ENCODE assay signal across 11 cellular contexts in the genomic region with DNA sequence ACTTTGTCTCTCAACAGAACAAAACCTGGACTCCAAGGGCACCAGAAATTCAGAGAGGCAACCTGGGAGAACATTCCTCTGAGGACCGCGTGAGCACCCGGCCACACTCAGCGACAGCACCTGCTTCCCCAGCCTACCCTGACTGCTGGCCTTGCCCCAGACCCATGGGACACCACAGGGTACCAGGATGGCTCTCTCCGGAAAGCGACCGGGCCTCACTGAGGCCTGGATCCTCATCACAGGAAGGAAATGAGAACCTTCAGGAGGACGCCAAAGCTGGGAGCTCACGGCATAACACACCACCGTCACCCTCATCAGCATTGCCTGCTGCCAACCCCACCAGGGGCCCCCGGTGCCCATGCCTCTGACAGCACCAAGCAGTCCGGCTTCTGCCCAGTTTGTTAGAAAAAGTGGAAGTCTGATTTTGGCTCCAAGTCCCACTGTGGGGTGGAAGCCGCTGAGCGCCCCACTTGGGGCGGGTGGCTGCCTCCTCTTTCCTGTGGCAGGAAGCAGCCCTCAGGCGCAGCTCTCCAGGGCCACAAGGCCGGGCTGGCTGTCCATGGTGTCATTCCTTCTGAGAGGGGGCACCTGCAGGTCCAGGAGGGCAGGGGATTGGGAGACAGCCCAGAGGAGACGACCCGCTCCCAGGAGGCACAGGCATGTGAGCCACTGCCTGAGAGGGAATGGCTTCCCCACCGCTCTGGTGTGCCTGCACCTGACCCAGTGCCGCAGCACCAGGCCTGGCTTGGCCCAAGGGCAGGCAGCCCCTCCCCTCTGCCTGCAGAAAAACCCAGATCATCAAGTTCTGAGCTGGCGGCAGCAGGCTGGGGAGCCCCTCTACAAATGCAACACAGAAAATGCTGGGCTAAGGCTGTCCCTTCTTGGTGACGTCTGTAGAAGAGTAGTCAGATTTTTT. TPM values are rescaled to one million over a fixed set of nuclear protein-coding genes. Genes with fewer than 3 reads are reported as not detected.
DNase-seq lines count a peak whose midpoint lies in the region; ATAC-seq and TF ChIP-seq lines count a peak whose summit lies in the region.
"Had no signal": no experiment of that assay in that cellular context is flagged by ENCODE, and none has a peak within 500 bp of the region (broad histone marks: within the 10 kb centered on the region; RNA-seq: fewer than 3 reads in every experiment).

No MANE protein-coding gene starts in this region.

- peaks cover 25% of the 10 kb centered on the region for H3K36me3 Mint-ChIP-seq in dendritic cell treated with granulocyte-macrophage colony-stimulating factor and Interleukin-4, amounts not matched to agents 40 ng/mL and 50 ng/mL, for 4 days (ENCODE audit: low read depth)
- H3K36me3 Mint-ChIP-seq in naive B cell = peaks cover 9% of the 10 kb centered on the region in 2 donors

- peak overlapping the region; percentile 42 for H3K4me3 Mint-ChIP-seq in dendritic cell treated with granulocyte-macrophage colony-stimulating factor and Interleukin-4, amounts not matched to agents 40 ng/mL and 50 ng/mL, for 4 days
- peak overlapping the region in 4 of 8 donors; percentile 39 to 75 (median 58) for H3K4me3 Mint-ChIP-seq in naive B cell

- H3K27me3 Mint-ChIP-seq in dendritic cell treated with granulocyte-macrophage colony-stimulating factor and Interleukin-4, amounts not matched to agents 40 ng/mL and 50 ng/mL, for 4 days = no peaks in the 10 kb centered on the region
- H3K27me3 Mint-ChIP-seq in naive B cell = no peaks in the 10 kb centered on the region

- DNase-seq in Right ventricle myocardium inferior (ENCODE audit: missing footprints) (peak; percentile 71), right atrium auricular region (ENCODE audit: low spot score) (no peak), naive B cell (no peak), GM13977 (ENCODE audit: low spot score) (no peak), prostate gland (ENCODE audit: low spot score) (no peak)
- DNase-seq: activated CD8-positive, alpha-beta memory T cell treated with anti-CD3 and anti-CD28 coated beads for 24 hours; NCI-H446 treated with DMSO at 0.1 percent for 48 hours; stimulated activated naive CD8-positive, alpha-beta T cell treated with anti-CD3 and anti-CD28 coated beads, Interleukin-15, Interleukin-2, amounts not matched to agents 100 U/mL and 50 U/mL, for 24 hours had no signal

- H3K27ac ChIP-seq in right atrium auricular region = no peak overlapping the region
- H3K27ac ChIP-seq in prostate gland = no peak overlapping the region

- no peaks in the 10 kb centered on the region for H3K9me3 Mint-ChIP-seq in dendritic cell treated with granulocyte-macrophage colony-stimulating factor and Interleukin-4, amounts not matched to agents 40 ng/mL and 50 ng/mL, for 4 days
- peaks cover 0 to 6% (median 3%) of the 10 kb centered on the region in 7 donors for H3K9me3 Mint-ChIP-seq in naive B cell

- intact Hi-C loops in Right ventricle myocardium inferior (cut with DNase I) = no loop called here
- intact Hi-C loops in dendritic cell treated with granulocyte-macrophage colony-stimulating factor and Interleukin-4, amounts not matched to agents 40 ng/mL and 50 ng/mL, for 4 days (cut with micrococcal nuclease) = no loop called here
- intact Hi-C loops in prostate gland (cut with DNase I) = no loop called here

- H3K4me1 ChIP-seq in right atrium auricular region (peaks cover 0 to 42% of the 10 kb centered on the region in 2 donors), prostate gland (replicated peaks) (peaks cover 3% of the 10 kb centered on the region)

- ATAC-seq in Right ventricle myocardium inferior (no peak), naive B cell (ENCODE audit: low read depth in 2 of 2) (peak; percentile 50 to 55), HG02840 (IDR thresholded peaks at IDR 0.05; ENCODE audit: low FRiP score, unreplicated experiment) (no peak), HG02588 (IDR thresholded peaks at IDR 0.05; ENCODE audit: unreplicated experiment) (no peak)
- ATAC-seq: stimulated activated naive CD8-positive, alpha-beta T cell treated with anti-CD3 and anti-CD28 coated beads, Interleukin-15, Interleukin-2, amounts not matched to agents 100 U/mL and 50 U/mL, for 24 hours had no signal

- TF ChIP-seq POLR2A in prostate gland (IDR thresholded peaks at IDR 0.05) = no peak

- H3K4me3 ChIP-seq in right atrium auricular region (no peak overlapping the region), prostate gland (no peak overlapping the region)

- peaks cover 50% of the 10 kb centered on the region for H3K4me1 Mint-ChIP-seq in dendritic cell treated with granulocyte-macrophage colony-stimulating factor and Interleukin-4, amounts not matched to agents 40 ng/mL and 50 ng/mL, for 4 days (ENCODE audit: low read depth)
- H3K4me1 Mint-ChIP-seq in naive B cell = peaks cover 12 to 51% (median 40%) of the 10 kb centered on the region in 3 donors

- in situ Hi-C loops in GM13977 (cut with MboI; ENCODE audit: low pct_unique_long_range_greater_than_20kb, low sequenced_read_pairs, unreplicated experiment) = no loop called here

- H3K36me3 ChIP-seq in right atrium auricular region = peaks cover 6% of the 10 kb centered on the region
- H3K36me3 ChIP-seq in prostate gland = no peaks in the 10 kb centered on the region

- H3K27me3 ChIP-seq in right atrium auricular region = no peaks in the 10 kb centered on the region
- H3K27me3 ChIP-seq in prostate gland (replicated peaks; ENCODE audit: insufficient read depth) = no peaks in the 10 kb centered on the region

- H3K9me3 ChIP-seq in right atrium auricular region (peaks cover 0 to 7% of the 10 kb centered on the region in 2 donors), prostate gland (no peaks in the 10 kb centered on the region)

- WGBS in prostate gland = 86% methylated on average over 20 of the region's 23 CpGs

- peak overlapping the region; percentile 87 for H3K27ac Mint-ChIP-seq in dendritic cell treated with granulocyte-macrophage colony-stimulating factor and Interleukin-4, amounts not matched to agents 40 ng/mL and 50 ng/mL, for 4 days
- H3K27ac Mint-ChIP-seq in naive B cell = peak overlapping the region in 3 of 6 donors; percentile 59 to 88 (median 70)

- TF ChIP-seq CTCF in right atrium auricular region (IDR thresholded peaks at IDR 0.05) (no peak), GM13977 (IDR thresholded peaks at IDR 0.05; ENCODE audit: extremely low read depth, insufficient read depth, missing control alignments) (no peak), prostate gland (IDR thresholded peaks at IDR 0.05) (no peak)

RNA-seq across cellular contexts. Expression of gene HS6ST1, which starts 38.6 kb away (rescaled TPM):
- total RNA-seq in Right ventricle myocardium inferior (34.9 TPM), right atrium auricular region (10 to 100 TPM; 19.0 to 25.8 TPM), prostate gland (100 to 1,000 TPM in 1 of 2 donors, 10 to 100 TPM in 1; 69.0 to 233 TPM)
- 10 to 100 TPM in 2 of 6 donors, 1 to 10 TPM in 4; 3.3 to 11.5 (median 6.8) TPM for polyA plus RNA-seq in naive B cell (ENCODE audit: low read depth in 6 of 6)

Comparison
In these comparisons a context has a peak if more than half of its experiments do, and no peak if none do; other contexts are left out.
1. ATAC-seq: peak in naive B cell (2 of 2); none in Right ventricle myocardium inferior (single experiment), HG02840 (single experiment) and HG02588 (single experiment).